ENCODE assay signal across 6 cellular contexts in the genomic region with DNA sequence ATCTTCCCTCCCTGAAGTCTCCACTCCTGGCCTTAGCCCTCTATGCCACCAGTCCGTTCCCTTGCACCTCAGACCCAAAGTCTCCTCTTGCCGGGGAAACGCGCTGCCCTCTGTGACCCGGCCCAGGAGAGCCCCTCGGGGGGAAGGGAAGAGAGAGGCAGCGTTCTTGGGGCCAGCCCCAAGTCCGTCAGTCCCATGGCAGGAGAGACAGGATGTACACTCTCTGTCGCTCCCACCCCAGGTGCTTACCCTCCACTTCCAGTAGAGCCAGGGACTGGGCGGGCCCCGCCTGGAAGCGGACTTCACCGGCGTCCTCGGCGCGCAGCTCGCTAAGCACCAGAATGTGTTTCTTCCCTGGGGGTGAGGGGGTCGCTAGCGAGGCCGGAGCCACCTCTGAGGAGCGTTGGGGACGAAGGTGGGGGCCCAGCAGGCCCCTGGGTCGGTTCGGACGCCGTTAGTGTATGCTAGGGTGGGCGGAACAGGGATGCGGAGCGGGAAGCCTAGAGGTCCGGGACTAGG. TPM values are rescaled to one million over a fixed set of nuclear protein-coding genes. Genes with fewer than 3 reads are reported as not detected.
DNase-seq lines count a peak whose midpoint lies in the region; ATAC-seq and TF ChIP-seq lines count a peak whose summit lies in the region.

No MANE protein-coding gene starts in this region.

- intact Hi-C loops in sigmoid colon (cut with DNase I) = no loop called here

- H3K36me3 ChIP-seq in sigmoid colon = peaks cover 0 to 15% (median 0%) of the 10 kb centered on the region in 4 donors

- no peaks in the 10 kb centered on the region for H3K9me3 Mint-ChIP-seq in effector memory CD8-positive, alpha-beta T cell

- H3K4me3 ChIP-seq in sigmoid colon = peak overlapping the region; percentile 49 to 64 (median 56)

- H3K9me3 ChIP-seq in sigmoid colon = no peaks in the 10 kb centered on the region

- peak; percentile 7 for ATAC-seq in GM19351 (IDR thresholded peaks at IDR 0.05; ENCODE audit: unreplicated experiment)
- ATAC-seq in effector memory CD8-positive, alpha-beta T cell (replicated peaks) = peak; percentile 11

- TF ChIP-seq EP300 in sigmoid colon (IDR thresholded peaks at IDR 0.05) = no peak

- no peak for TF ChIP-seq CTCF in sigmoid colon (IDR thresholded peaks at IDR 0.05)

- WGBS in sigmoid colon, 2 donors = 2 to 4% methylated on average over 31 of the region's 31 CpGs

- no peak overlapping the region for H3K27ac Mint-ChIP-seq in effector memory CD8-positive, alpha-beta T cell

- H3K4me3 Mint-ChIP-seq in effector memory CD8-positive, alpha-beta T cell = peak overlapping the region; percentile 84 to 90

- H3K27ac ChIP-seq in sigmoid colon = peak overlapping the region in 3 of 4 donors; percentile 64 to 78 (median 69)

- H3K27me3 Mint-ChIP-seq in effector memory CD8-positive, alpha-beta T cell = peaks cover 52 to 92% of the 10 kb centered on the region in 2 donors

- peaks cover 8% of the 10 kb centered on the region in 2 donors for H3K4me1 Mint-ChIP-seq in effector memory CD8-positive, alpha-beta T cell (ENCODE audit: low read depth in 2 of 2)

- H3K4me1 ChIP-seq in sigmoid colon = peaks cover 0 to 27% (median 21%) of the 10 kb centered on the region in 4 donors

- DNase-seq in HK-2 (ENCODE audit: unreplicated experiment) (peak; percentile 76), sigmoid colon (no peak), globus pallidus (ENCODE audit: low spot score) (no peak)
- peak in 1 of 3 experiments; percentile 14 for DNase-seq in effector memory CD8-positive, alpha-beta T cell
- no peak for DNase-seq in activated CD8-positive, alpha-beta memory T cell treated with anti-CD3 and anti-CD28 coated beads, Interleukin-2, amount 50 U/mL, for 4 hours

- no peak for TF ChIP-seq POLR2A in sigmoid colon (IDR thresholded peaks at IDR 0.05)

- peaks cover 0 to 13% (median 0%) of the 10 kb centered on the region in 3 donors for H3K27me3 ChIP-seq in sigmoid colon

- peaks cover 4% of the 10 kb centered on the region for H3K36me3 Mint-ChIP-seq in effector memory CD8-positive, alpha-beta T cell (ENCODE audit: insufficient read depth)

RNA-seq across cellular contexts. Expression of gene TMEM198, which starts 8.1 kb away (rescaled TPM):
- 1 to 10 TPM in 3 of 4 donors, under 1 TPM in 1; 0.71 to 3.0 (median 1.6) TPM for total RNA-seq in sigmoid colon
- polyA plus RNA-seq in sigmoid colon = 1 to 10 TPM in 2 of 3 donors, not detected in 1; 1.2 to 3.9 TPM

RNA-seq across cellular contexts. Expression of gene CHPF, which starts 8.3 kb away (rescaled TPM):
- total RNA-seq in sigmoid colon = 10 to 100 TPM; 12.5 to 39.1 (median 23.5) TPM
- polyA plus RNA-seq in sigmoid colon = 10 to 100 TPM in 1 of 3 donors, 1 to 10 TPM in 2; 5.5 to 37.3 (median 6.6) TPM

RNA-seq across cellular contexts. Expression of gene OBSL1, which starts 19.4 kb away (rescaled TPM):
- 10 to 100 TPM; 34.6 to 83.6 (median 53.3) TPM for total RNA-seq in sigmoid colon
- 10 to 100 TPM in 1 of 3 donors, 1 to 10 TPM in 2; 2.8 to 15.6 (median 7.8) TPM for polyA plus RNA-seq in sigmoid colon

RNA-seq across cellular contexts. Expression of gene INHA, which starts 20.2 kb away (rescaled TPM):
- total RNA-seq in sigmoid colon = under 1 TPM in 2 of 4 donors, not detected in 2; 0.33 to 0.36 TPM
- polyA plus RNA-seq in sigmoid colon = under 1 TPM in 2 of 3 donors, not detected in 1; 0.31 to 0.46 TPM

RNA-seq across cellular contexts. Expression of gene ASIC4, which starts 37.6 kb away (rescaled TPM):
- under 1 TPM in 1 of 4 donors, not detected in 3; under 0.01 TPM for total RNA-seq in sigmoid colon
- under 1 TPM in 1 of 3 donors, not detected in 2; 0.07 TPM for polyA plus RNA-seq in sigmoid colon
